Comparison of ENCODE assay signal across 1 cellular context in the genomic region with DNA sequence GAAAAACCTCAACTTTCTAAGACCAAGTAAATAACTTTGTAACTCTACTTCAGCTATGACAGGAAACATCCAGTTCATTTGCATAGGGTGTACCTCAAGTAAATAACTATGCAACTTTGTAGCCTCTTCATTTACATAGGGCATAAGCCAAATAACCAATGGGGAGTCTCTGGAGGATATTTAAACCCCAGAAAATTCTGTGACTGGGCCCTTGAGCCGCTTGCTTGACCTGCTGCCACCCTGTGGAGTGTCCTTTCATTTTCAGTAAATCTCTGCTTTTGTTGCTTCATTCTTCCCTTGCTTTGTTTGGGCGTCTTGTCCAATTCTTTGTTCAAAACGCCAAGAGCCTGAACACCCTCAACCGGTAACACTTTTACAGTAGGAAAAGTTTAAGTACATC.
TF ChIP-seq lines count a peak whose summit lies in the region.

No MANE protein-coding gene starts in this region.

TF ChIP-seq in WTC11, 78 proteins besides CTCF, POLR2A, EP300 and RAD21 (continued from another document):
- TF ChIP-seq, protein P1, sequence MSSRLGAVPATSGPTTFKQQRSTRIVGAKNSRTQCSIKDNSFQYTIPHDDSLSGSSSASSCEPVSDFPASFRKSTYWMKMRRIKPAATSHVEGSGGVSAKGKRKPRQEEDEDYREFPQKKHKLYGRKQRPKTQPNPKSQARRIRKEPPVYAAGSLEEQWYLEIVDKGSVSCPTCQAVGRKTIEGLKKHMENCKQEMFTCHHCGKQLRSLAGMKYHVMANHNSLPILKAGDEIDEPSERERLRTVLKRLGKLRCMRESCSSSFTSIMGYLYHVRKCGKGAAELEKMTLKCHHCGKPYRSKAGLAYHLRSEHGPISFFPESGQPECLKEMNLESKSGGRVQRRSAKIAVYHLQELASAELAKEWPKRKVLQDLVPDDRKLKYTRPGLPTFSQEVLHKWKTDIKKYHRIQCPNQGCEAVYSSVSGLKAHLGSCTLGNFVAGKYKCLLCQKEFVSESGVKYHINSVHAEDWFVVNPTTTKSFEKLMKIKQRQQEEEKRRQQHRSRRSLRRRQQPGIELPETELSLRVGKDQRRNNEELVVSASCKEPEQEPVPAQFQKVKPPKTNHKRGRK (CRISPR knock-in tag; IDR thresholded peaks at IDR 0.05; ENCODE audit: borderline replicate concordance) = no peak
- no peak for TF ChIP-seq SP1 (CRISPR knock-in tag; conservative IDR thresholded peaks at IDR 0.05)
- TF ChIP-seq NFE2L1 (CRISPR knock-in tag; IDR thresholded peaks at IDR 0.05) = no peak
- no peak for TF ChIP-seq GABPB1 (CRISPR knock-in tag; IDR thresholded peaks at IDR 0.05)
- TF ChIP-seq, protein P2, sequence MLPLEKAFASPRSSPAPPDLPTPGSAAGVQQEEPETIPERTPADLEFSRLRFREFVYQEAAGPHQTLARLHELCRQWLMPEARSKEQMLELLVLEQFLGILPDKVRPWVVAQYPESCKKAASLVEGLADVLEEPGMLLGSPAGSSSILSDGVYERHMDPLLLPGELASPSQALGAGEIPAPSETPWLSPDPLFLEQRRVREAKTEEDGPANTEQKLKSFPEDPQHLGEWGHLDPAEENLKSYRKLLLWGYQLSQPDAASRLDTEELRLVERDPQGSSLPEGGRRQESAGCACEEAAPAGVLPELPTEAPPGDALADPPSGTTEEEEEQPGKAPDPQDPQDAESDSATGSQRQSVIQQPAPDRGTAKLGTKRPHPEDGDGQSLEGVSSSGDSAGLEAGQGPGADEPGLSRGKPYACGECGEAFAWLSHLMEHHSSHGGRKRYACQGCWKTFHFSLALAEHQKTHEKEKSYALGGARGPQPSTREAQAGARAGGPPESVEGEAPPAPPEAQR (CRISPR knock-in tag; IDR thresholded peaks at IDR 0.05) = no peak
- TF ChIP-seq, protein P3, sequence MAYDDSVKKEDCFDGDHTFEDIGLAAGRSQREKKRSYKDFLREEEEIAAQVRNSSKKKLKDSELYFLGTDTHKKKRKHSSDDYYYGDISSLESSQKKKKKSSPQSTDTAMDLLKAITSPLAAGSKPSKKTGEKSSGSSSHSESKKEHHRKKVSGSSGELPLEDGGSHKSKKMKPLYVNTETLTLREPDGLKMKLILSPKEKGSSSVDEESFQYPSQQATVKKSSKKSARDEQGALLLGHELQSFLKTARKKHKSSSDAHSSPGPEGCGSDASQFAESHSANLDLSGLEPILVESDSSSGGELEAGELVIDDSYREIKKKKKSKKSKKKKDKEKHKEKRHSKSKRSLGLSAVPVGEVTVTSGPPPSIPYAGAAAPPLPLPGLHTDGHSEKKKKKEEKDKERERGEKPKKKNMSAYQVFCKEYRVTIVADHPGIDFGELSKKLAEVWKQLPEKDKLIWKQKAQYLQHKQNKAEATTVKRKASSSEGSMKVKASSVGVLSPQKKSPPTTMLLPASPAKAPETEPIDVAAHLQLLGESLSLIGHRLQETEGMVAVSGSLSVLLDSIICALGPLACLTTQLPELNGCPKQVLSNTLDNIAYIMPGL (CRISPR knock-in tag; IDR thresholded peaks at IDR 0.05) = no peak
- no peak for TF ChIP-seq FOXJ3 (CRISPR knock-in tag; IDR thresholded peaks at IDR 0.05; ENCODE audit: borderline replicate concordance)
- TF ChIP-seq, protein P4, sequence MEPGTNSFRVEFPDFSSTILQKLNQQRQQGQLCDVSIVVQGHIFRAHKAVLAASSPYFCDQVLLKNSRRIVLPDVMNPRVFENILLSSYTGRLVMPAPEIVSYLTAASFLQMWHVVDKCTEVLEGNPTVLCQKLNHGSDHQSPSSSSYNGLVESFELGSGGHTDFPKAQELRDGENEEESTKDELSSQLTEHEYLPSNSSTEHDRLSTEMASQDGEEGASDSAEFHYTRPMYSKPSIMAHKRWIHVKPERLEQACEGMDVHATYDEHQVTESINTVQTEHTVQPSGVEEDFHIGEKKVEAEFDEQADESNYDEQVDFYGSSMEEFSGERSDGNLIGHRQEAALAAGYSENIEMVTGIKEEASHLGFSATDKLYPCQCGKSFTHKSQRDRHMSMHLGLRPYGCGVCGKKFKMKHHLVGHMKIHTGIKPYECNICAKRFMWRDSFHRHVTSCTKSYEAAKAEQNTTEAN (CRISPR knock-in tag; IDR thresholded peaks at IDR 0.05) = no peak
